Comparison of ENCODE assay signal across 18 cellular contexts in genomic region chr6:87071683-87072082, GRCh38. TPM values are rescaled to one million over a fixed set of nuclear protein-coding genes. Genes with fewer than 3 reads are reported as not detected.
DNase-seq lines count a peak whose midpoint lies in the region; ATAC-seq, FAIRE-seq and TF ChIP-seq lines count a peak whose summit lies in the region.
"Had no signal": no experiment of that assay in that cellular context is flagged by ENCODE, and none has a peak within 500 bp of the region (broad histone marks: within the 10 kb centered on the region; RNA-seq: fewer than 3 reads in every experiment).

No MANE protein-coding gene starts in this region.

- H3K27ac ChIP-seq in HepG2 (ENCODE audit: extremely low read length, insufficient read depth, low read length) (no peak overlapping the region), right cardiac atrium (ENCODE audit: low read length) (no peak overlapping the region)

- WGBS in HepG2 (ENCODE audit: low lambda C conversion rate), result 9% methylated on average over 3 of the region's 3 CpGs
- 69% methylated on average over 3 of the region's 3 CpGs for WGBS in right cardiac atrium

- no peaks in the 10 kb centered on the region for H4K20me1 ChIP-seq in HepG2 (ENCODE audit: insufficient read depth, low read length)

- H3K4me1 ChIP-seq in HepG2 (ENCODE audit: insufficient read depth, low read length), result peaks cover 17% of the 10 kb centered on the region
- no peaks in the 10 kb centered on the region for H3K4me1 ChIP-seq in right cardiac atrium (ENCODE audit: control insufficient read depth, insufficient read depth, low read length)

- peaks cover 42% of the 10 kb centered on the region for H3K27me3 Mint-ChIP-seq in activated CD8-positive, alpha-beta memory T cell treated with anti-CD3 and anti-CD28 coated beads, Interleukin-2, amount 10 ng/mL, durations not matched to agents 7 days and 5 days

- H3K36me3 ChIP-seq in HepG2 (replicated peaks in 1 of 2; ENCODE audit: control insufficient read depth in 1 of 2, insufficient read depth in 2 of 2, low read length in 2 of 2), result no peaks in the 10 kb centered on the region

- CTCF ChIA-PET in HepG2 (lab: Yijun Ruan, JAX; ENCODE audit: low intra/inter-chr PET ratio, low total read pairs), result no interaction called here
- CTCF ChIA-PET in activated CD8-positive, alpha-beta memory T cell treated with anti-CD3 and anti-CD28 coated beads, Interleukin-2, amount 10 ng/mL, durations not matched to agents 7 days and 5 days (lab: Charles Lee), result no interaction called here

- no TSS peak for BruUV-seq in HepG2 (replicated peaks; lab: Mats Ljungman, UMichigan)

- DNase-seq in germinal center (ENCODE audit: low spot score) (peak; percentile 19), HepG2 (ENCODE audit: low spot score) (no peak), right cardiac atrium (no peak)
- no peak for DNase-seq in activated CD8-positive, alpha-beta memory T cell treated with anti-CD3 and anti-CD28 coated beads, Interleukin-2, amount 10 ng/mL, durations not matched to agents 7 days and 5 days
- DNase-seq: Caco-2, Karpas-422, NCI-H1417 treated with DMSO at 0.1 percent for 48 hours, NCI-H2029, NCI-H524, RPMI8226 had no signal

- POLR2A ChIA-PET in HepG2 (lab: Yijun Ruan, JAX), result no interaction called here

- intact Hi-C loops in HepG2 (cut with micrococcal nuclease; ENCODE audit: unreplicated experiment) (no loop called here), right cardiac atrium (cut with DNase I) (loop anchor here in 1 of 4 donors (10.0 kb wide), 1 partner anchor 163 kb away; no protein-coding TSS in a partner anchor)

- no peak for TF ChIP-seq RAD21 in HepG2 (CRISPR knock-in tag; IDR thresholded peaks at IDR 0.05)

- H3K27ac Mint-ChIP-seq in activated CD8-positive, alpha-beta memory T cell treated with anti-CD3 and anti-CD28 coated beads, Interleukin-2, amount 10 ng/mL, durations not matched to agents 7 days and 5 days, result no peak overlapping the region
- H3K27ac Mint-ChIP-seq: CD14-positive monocyte had no signal

- no peak for TF ChIP-seq CTCF in HepG2 (CRISPR knock-in tag; IDR thresholded peaks at IDR 0.05)

- no peaks in the 10 kb centered on the region for H3K9me3 Mint-ChIP-seq in activated CD8-positive, alpha-beta memory T cell treated with anti-CD3 and anti-CD28 coated beads, Interleukin-2, amount 10 ng/mL, durations not matched to agents 7 days and 5 days (ENCODE audit: low read depth)
- H3K9me3 Mint-ChIP-seq: CD14-positive monocyte had no signal

- H2AFZ ChIP-seq in HepG2 (ENCODE audit: low read length), result no peak overlapping the region

- no peak overlapping the region for H3K9ac ChIP-seq in HepG2 (ENCODE audit: insufficient read depth, low read depth, low read length)

- peak; percentile 53 for ATAC-seq in GM18867 (IDR thresholded peaks at IDR 0.05; ENCODE audit: unreplicated experiment)
- ATAC-seq in GM21619 (IDR thresholded peaks at IDR 0.05; ENCODE audit: unreplicated experiment), result peak; percentile 69
- ATAC-seq in HG03378 (IDR thresholded peaks at IDR 0.05; ENCODE audit: unreplicated experiment), result peak; percentile 77
- ATAC-seq in HepG2, result no peak
- ATAC-seq in activated CD8-positive, alpha-beta memory T cell treated with anti-CD3 and anti-CD28 coated beads, Interleukin-2, amount 10 ng/mL, durations not matched to agents 7 days and 5 days, result no peak
- no peak for ATAC-seq in right cardiac atrium
- no peak for ATAC-seq in HG02763 (IDR thresholded peaks at IDR 0.05; ENCODE audit: unreplicated experiment)

- no peaks in the 10 kb centered on the region for H3K27me3 ChIP-seq in HepG2 (ENCODE audit: control insufficient read depth in 1 of 2, insufficient read depth in 2 of 2, low read length in 2 of 2)
- H3K27me3 ChIP-seq in right cardiac atrium (ENCODE audit: control insufficient read depth, insufficient read depth), result no peaks in the 10 kb centered on the region

- H3K4me2 ChIP-seq in HepG2 (ENCODE audit: low read depth, low read length), result no peak overlapping the region

- in situ Hi-C loops in HepG2 (cut with HindIII; ENCODE audit: extremely low pct_ligation_motif_present, low pct_unique_long_range_greater_than_20kb), result no loop called here

- no peaks in the 10 kb centered on the region for H3K36me3 Mint-ChIP-seq in activated CD8-positive, alpha-beta memory T cell treated with anti-CD3 and anti-CD28 coated beads, Interleukin-2, amount 10 ng/mL, durations not matched to agents 7 days and 5 days
- H3K36me3 Mint-ChIP-seq: CD14-positive monocyte had no signal

- no peak for FAIRE-seq in HepG2 (lab: Jason Lieb, UNC)
- FAIRE-seq: GM12891, H1 had no signal

- H3K4me3 ChIP-seq in HepG2 (replicated peaks in 1 of 3; ENCODE audit: insufficient read depth in 1 of 3, low read depth in 2 of 3, low read length in 3 of 3) (no peak overlapping the region), right cardiac atrium (ENCODE audit: low read length) (no peak overlapping the region)

- H3K4me3 Mint-ChIP-seq in activated CD8-positive, alpha-beta memory T cell treated with anti-CD3 and anti-CD28 coated beads, Interleukin-2, amount 10 ng/mL, durations not matched to agents 7 days and 5 days, result no peak overlapping the region
- H3K4me3 Mint-ChIP-seq: CD14-positive monocyte had no signal

- TF ChIP-seq EP300 in HepG2 (IDR thresholded peaks at IDR 0.05; ENCODE audit: low read depth in 2 of 2, low read length in 2 of 2) (no peak), HepG2 (CRISPR knock-in tag; IDR thresholded peaks at IDR 0.05; ENCODE audit: borderline replicate concordance) (no peak)

- peaks cover 2% of the 10 kb centered on the region for H3K4me1 Mint-ChIP-seq in activated CD8-positive, alpha-beta memory T cell treated with anti-CD3 and anti-CD28 coated beads, Interleukin-2, amount 10 ng/mL, durations not matched to agents 7 days and 5 days

- TF ChIP-seq POLR2A in HepG2 (IDR thresholded peaks at IDR 0.05; ENCODE audit: insufficient read depth in 1 of 2, low read depth in 2 of 2, low read length in 2 of 2), result no peak

- no peaks in the 10 kb centered on the region for H3K79me2 ChIP-seq in HepG2 (ENCODE audit: insufficient read depth, low read length)

- no peaks in the 10 kb centered on the region for H3K9me3 ChIP-seq in HepG2 (ENCODE audit: low read length)
- H3K9me3 ChIP-seq in right cardiac atrium (ENCODE audit: control insufficient read depth, low read length), result no peaks in the 10 kb centered on the region
- H3K9me3 ChIP-seq: Caco-2 had no signal

TF ChIP-seq in HepG2, 621 proteins besides CTCF, POLR2A, EP300 and RAD21:
- TF ChIP-seq ZNF276 (CRISPR knock-in tag; IDR thresholded peaks at IDR 0.05; ENCODE audit: low read depth) (no peak), NFKB2 (CRISPR knock-in tag; IDR thresholded peaks at IDR 0.05; ENCODE audit: borderline replicate concordance) (no peak), MAZ (IDR thresholded peaks at IDR 0.05; ENCODE audit: borderline replicate concordance, low read depth, low read length) (no peak), MAZ (CRISPR knock-in tag; IDR thresholded peaks at IDR 0.05; ENCODE audit: low read depth) (no peak), NFIB (CRISPR knock-in tag; IDR thresholded peaks at IDR 0.05; ENCODE audit: borderline replicate concordance) (no peak)

RNA-seq across cellular contexts. Expression of gene CGA, which starts 23.2 kb away (rescaled TPM):
- not detected in 2 replicates for total RNA-seq in HepG2 (2016; rRNA removed; fragmentation: Illumina TruSeq; extraction: Trizol)
- total RNA-seq in HepG2 (2016; cell fraction: cytosol; rRNA removed; fragmentation: Illumina TruSeq; extraction: Trizol; ENCODE audit: low read depth), result not detected in 2 replicates
- total RNA-seq in HepG2 (2016; cell fraction: insoluble cytoplasmic fraction; rRNA removed; fragmentation: Illumina TruSeq; extraction: Trizol), result not detected in 2 replicates
- not detected in 2 replicates for total RNA-seq in HepG2 (2016; cell fraction: membrane; rRNA removed; fragmentation: Illumina TruSeq; extraction: Trizol)
- total RNA-seq in HepG2 (2016; cell fraction: nucleus; rRNA removed; fragmentation: Illumina TruSeq; extraction: Trizol), result not detected in 2 replicates
- polyA plus RNA-seq in HepG2 (2011; rRNA removed), result 0.09 TPM in 1 of 2 replicates, not detected in the other
- 0.09 and 0.15 TPM in 2 replicates for polyA plus RNA-seq in HepG2 (2011; cell fraction: cytosol; rRNA removed)
- polyA plus RNA-seq in HepG2 (2011; cell fraction: nucleus; rRNA removed), result not detected in 2 replicates
- not detected in 2 replicates for polyA plus RNA-seq in HepG2 (2012)
- polyA plus RNA-seq in HepG2 (2016; cell fraction: cytosol; fragmentation: Illumina TruSeq; extraction: Trizol; ENCODE audit: low read depth), result not detected in 2 replicates
- not detected in 2 replicates for polyA plus RNA-seq in HepG2 (2016; cell fraction: insoluble cytoplasmic fraction; fragmentation: Illumina TruSeq; extraction: Trizol; ENCODE audit: low read depth)
- polyA plus RNA-seq in HepG2 (2016; cell fraction: membrane; fragmentation: Illumina TruSeq; extraction: Trizol; ENCODE audit: low read depth), result not detected in 2 replicates
- not detected in 2 replicates for polyA plus RNA-seq in HepG2 (2016; cell fraction: nucleus; fragmentation: Illumina TruSeq; extraction: Trizol; ENCODE audit: insufficient read depth, low read depth)
- 121 TPM in 1 of 2 replicates, not detected in the other for polyA minus RNA-seq in HepG2 (2011; rRNA and poly(A)+ RNA removed; ENCODE audit: low replicate concordance)
- polyA minus RNA-seq in HepG2 (2011; cell fraction: cytosol; rRNA and poly(A)+ RNA removed), result 6.1 and 9.6 TPM in 2 replicates
- polyA minus RNA-seq in HepG2 (2011; cell fraction: nucleus; rRNA and poly(A)+ RNA removed), result 1.7 and 5.0 TPM in 2 replicates
- not detected for total RNA-seq in activated CD8-positive, alpha-beta memory T cell treated with anti-CD3 and anti-CD28 coated beads, Interleukin-2, amount 10 ng/mL, durations not matched to agents 7 days and 5 days
- under 1 TPM in 2 of 4 donors, not detected in 2; 0.50 to 0.94 TPM for total RNA-seq in right cardiac atrium
- polyA plus RNA-seq in right cardiac atrium, result 0.41 TPM
- total RNA-seq: A673, Caco-2, H1 had no signal
- polyA plus RNA-seq: CD14-positive monocyte, H1 had no signal

Comparison
In these comparisons a context has a peak if more than half of its experiments do, and no peak if none do; other contexts are left out.
1. ATAC-seq: peak in GM18867 (single experiment), GM21619 (single experiment) and HG03378 (single experiment); none in HepG2 (single experiment), activated CD8-positive, alpha-beta memory T cell treated with anti-CD3 and anti-CD28 coated beads, Interleukin-2, amount 10 ng/mL, durations not matched to agents 7 days and 5 days (single experiment), right cardiac atrium (0 of 2) and HG02763 (single experiment).